ENCODE assay signal across 10 cellular contexts in genomic region chr12:46179693-46180452, GRCh38.
DNase-seq lines count a peak whose midpoint lies in the region; ATAC-seq and TF ChIP-seq lines count a peak whose summit lies in the region.
"Had no signal": no experiment of that assay in that cellular context is flagged by ENCODE, and none has a peak within 500 bp of the region (broad histone marks: within the 10 kb centered on the region; RNA-seq: fewer than 3 reads in every experiment).

No MANE protein-coding gene starts in this region.

- CTCF ChIA-PET in OCI-LY7 (lab: Charles Lee; ENCODE audit: unreplicated experiment) = no interaction called here

- DNase-seq in OCI-LY7 (ENCODE audit: low spot score) (peak; percentile 6), cortex of kidney (lab: John Stamatoyannopoulos, UW) (no peak), NCI-H446 treated with DMSO at 0.1 percent for 48 hours (lab: John Stamatoyannopoulos, UW) (no peak)
- DNase-seq in activated effector memory CD4-positive, alpha-beta T cell treated with Interleukin-2 at 50 U/mL for 16 hours = no peak
- DNase-seq: gastrocnemius medialis, IMR-90 had no signal

- intact Hi-C loops in OCI-LY7 (cut with micrococcal nuclease; ENCODE audit: unreplicated experiment) = no loop called here

- no peaks in the 10 kb centered on the region for H3K9me2 ChIP-seq in OCI-LY7 (ENCODE audit: insufficient read depth, low read length)

- peak overlapping the region; percentile 51 for H3K4me2 ChIP-seq in BLaER1
- H3K4me2 ChIP-seq in OCI-LY7 (ENCODE audit: low read length) = no peak overlapping the region

- H4K20me1 ChIP-seq in BLaER1 (no peaks in the 10 kb centered on the region; the same call in 1 of the 2 replicates), OCI-LY7 (ENCODE audit: insufficient read depth, low read length) (no peaks in the 10 kb centered on the region)

- H3K27ac ChIP-seq in BLaER1 (no peak overlapping the region), OCI-LY7 (ENCODE audit: low read depth, low read length, poor library complexity, severe bottlenecking) (no peak overlapping the region)
- H3K27ac ChIP-seq: gastrocnemius medialis had no signal

- H3K36me3 ChIP-seq in BLaER1 = peaks cover 16% of the 10 kb centered on the region
- peaks cover 24% of the 10 kb centered on the region; the same call in 1 of the 2 replicates for H3K36me3 ChIP-seq in OCI-LY7 (ENCODE audit: insufficient read depth, low read length)
- H3K36me3 ChIP-seq: gastrocnemius medialis had no signal

- H2AFZ ChIP-seq in OCI-LY7 (ENCODE audit: low read length) = no peak overlapping the region

- ATAC-seq in GM19043 (IDR thresholded peaks at IDR 0.05; ENCODE audit: low read depth, unreplicated experiment) = peak; percentile 48
- ATAC-seq in HG02852 (IDR thresholded peaks at IDR 0.05; ENCODE audit: unreplicated experiment) = peak; percentile 59
- ATAC-seq in GM19455 (IDR thresholded peaks at IDR 0.05; ENCODE audit: unreplicated experiment) = no peak
- ATAC-seq: gastrocnemius medialis had no signal

- H3K9me3 ChIP-seq in BLaER1 = no peaks in the 10 kb centered on the region
- H3K9me3 ChIP-seq in OCI-LY7 (ENCODE audit: low read length) = no peaks in the 10 kb centered on the region
- H3K9me3 ChIP-seq: gastrocnemius medialis had no signal

- POLR2A ChIA-PET in OCI-LY7 (lab: Charles Lee) = interaction anchor here (1.1 kb wide), 1 partner anchor 28 kb away, joined by 3 read pairs; no protein-coding TSS in a partner anchor

- no peaks in the 10 kb centered on the region for H3K79me2 ChIP-seq in OCI-LY7 (ENCODE audit: insufficient read depth, low read depth, low read length)

- no peaks in the 10 kb centered on the region for H3K27me3 ChIP-seq in BLaER1
- H3K27me3 ChIP-seq: gastrocnemius medialis had no signal

- H3K4me3 ChIP-seq in BLaER1 (no peak overlapping the region), OCI-LY7 (ENCODE audit: low read depth, low read length, poor library complexity, severe bottlenecking) (no peak overlapping the region)
- H3K4me3 ChIP-seq: gastrocnemius medialis had no signal

- no TSS peak for BruUV-seq in OCI-LY7 (replicated peaks; lab: Mats Ljungman, UMichigan)

- H3K9ac ChIP-seq in BLaER1 = no peak overlapping the region

- TF ChIP-seq CTCF in OCI-LY7 (conservative IDR thresholded peaks at IDR 0.05; ENCODE audit: low read length) = no peak

- peaks cover 48% of the 10 kb centered on the region for H3K4me1 ChIP-seq in BLaER1
- H3K4me1 ChIP-seq in OCI-LY7 (ENCODE audit: insufficient read depth, low read length, poor library complexity, severe bottlenecking) = no peaks in the 10 kb centered on the region
- H3K4me1 ChIP-seq: gastrocnemius medialis had no signal
